24 cellular contexts compared by ENCODE assay signal in the genomic region with DNA sequence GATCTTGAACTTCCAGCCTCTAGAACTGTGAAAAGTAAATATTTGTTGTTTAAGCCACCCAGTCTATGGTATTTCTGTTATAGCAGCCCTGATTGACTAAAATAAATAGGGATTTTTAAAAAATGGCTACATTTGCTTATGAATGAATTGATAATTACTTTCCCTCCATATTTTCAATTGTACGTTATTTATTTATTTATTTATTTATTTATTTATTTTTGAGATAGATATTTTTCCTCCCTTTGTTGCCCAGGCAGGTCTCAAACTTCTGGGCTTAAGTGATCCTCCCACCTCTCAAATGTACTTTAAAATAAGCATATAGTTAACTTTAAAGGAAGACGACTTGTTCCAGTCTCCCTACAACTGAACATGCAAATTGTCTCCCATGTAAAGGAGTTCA.
A peak's percentile ranks its signal among the peaks of the same experiment; 100 is the strongest.
DNase-seq lines count a peak whose midpoint lies in the region; ATAC-seq, FAIRE-seq and TF ChIP-seq lines count a peak whose summit lies in the region.
"Had no signal": no experiment of that assay in that cellular context is flagged by ENCODE, and none has a peak within 500 bp of the region (broad histone marks: within the 10 kb centered on the region; RNA-seq: fewer than 3 reads in every experiment).

No MANE protein-coding gene starts in this region.

- no peaks in the 10 kb centered on the region for H3K36me3 ChIP-seq in HCT116 (ENCODE audit: control insufficient read depth in 1 of 2, insufficient read depth in 2 of 2, low read length in 2 of 2)
- H3K36me3 ChIP-seq in GM12878 (ENCODE audit: control insufficient read depth in 2 of 2, insufficient read depth in 2 of 2, low read length in 1 of 2): no peaks in the 10 kb centered on the region
- H3K36me3 ChIP-seq in esophagus muscularis mucosa: no peaks in the 10 kb centered on the region
- no peaks in the 10 kb centered on the region for H3K36me3 ChIP-seq in CD8-positive, alpha-beta T cell (ENCODE audit: insufficient read depth, low read length)
- H3K36me3 ChIP-seq: BLaER1 treated with 17β-estradiol and CSF1 and Interleukin-3, amounts not matched to agents 10 nM and 100 nM had no signal

- FAIRE-seq in A549 (lab: Jason Lieb, UNC) (no peak), GM12878 (lab: Jason Lieb, UNC) (peak; percentile 31)
- FAIRE-seq: GM12892, GM18507 had no signal

- BruUV-seq in HCT116 (replicated peaks; lab: Mats Ljungman, UMichigan): no TSS peak
- BruUV-seq in GM12878 (replicated peaks; lab: Mats Ljungman, UMichigan): no TSS peak

- H3K27me3 ChIP-seq in HCT116 (ENCODE audit: insufficient read depth, low read length) (no peaks in the 10 kb centered on the region), GM12878 (replicated peaks in 1 of 2; ENCODE audit: control insufficient read depth in 2 of 2, insufficient read depth in 2 of 2, low read length in 1 of 2) (no peaks in the 10 kb centered on the region), esophagus muscularis mucosa (peaks cover 0 to 45% (median 5%) of the 10 kb centered on the region in 4 donors)
- H3K27me3 ChIP-seq in CD8-positive, alpha-beta T cell (ENCODE audit: insufficient read depth, low read length): peaks cover 3% of the 10 kb centered on the region
- H3K27me3 ChIP-seq: BLaER1 treated with 17β-estradiol and CSF1 and Interleukin-3, amounts not matched to agents 10 nM and 100 nM had no signal

- no peaks in the 10 kb centered on the region for H3K9me2 ChIP-seq in HCT116 (ENCODE audit: insufficient read depth)

- H4K20me1 ChIP-seq in HCT116 (ENCODE audit: insufficient read depth) (no peaks in the 10 kb centered on the region), GM12878 (ENCODE audit: control insufficient read depth, insufficient read depth) (no peaks in the 10 kb centered on the region)
- H4K20me1 ChIP-seq: BLaER1 treated with 17β-estradiol and CSF1 and Interleukin-3, amounts not matched to agents 10 nM and 100 nM had no signal

- TF ChIP-seq EP300 in A549 (IDR thresholded peaks at IDR 0.05): no peak
- no peak for TF ChIP-seq EP300 in GM12878 (IDR thresholded peaks at IDR 0.05; ENCODE audit: borderline replicate concordance in 1 of 2, control insufficient read depth in 1 of 2, low read depth in 2 of 2, low read length in 2 of 2)
- TF ChIP-seq EP300 in esophagus muscularis mucosa (IDR thresholded peaks at IDR 0.05): no peak

- H3K79me2 ChIP-seq in HCT116 (ENCODE audit: insufficient read depth, low read length) (no peaks in the 10 kb centered on the region), GM12878 (ENCODE audit: control insufficient read depth, insufficient read depth, low read length) (no peaks in the 10 kb centered on the region)

- no peaks in the 10 kb centered on the region for H3K36me3 Mint-ChIP-seq in CD8-positive, alpha-beta T cell
- H3K36me3 Mint-ChIP-seq: CD8-positive, alpha-beta memory T cell had no signal

- 82% methylated on average over 2 of the region's 2 CpGs for WGBS in A549 (ENCODE audit: missing lambda C conversion rate)
- WGBS in GM12878 (ENCODE audit: insufficient coverage, insufficient replicate concordance, low lambda C conversion rate, missing lambda C conversion rate): 84% methylated on average over 2 of the region's 2 CpGs
- WGBS in esophagus muscularis mucosa: 85% methylated on average over 2 of the region's 2 CpGs

- H3K27ac ChIP-seq in A549: no peak overlapping the region
- no peak overlapping the region for H3K27ac ChIP-seq in HCT116 (ENCODE audit: low read depth, low read length)
- no peak overlapping the region for H3K27ac ChIP-seq in GM12878 (ENCODE audit: control insufficient read depth, insufficient read depth)
- no peak overlapping the region for H3K27ac ChIP-seq in esophagus muscularis mucosa (replicated peaks in 1 of 4)
- no peak overlapping the region for H3K27ac ChIP-seq in CD8-positive, alpha-beta T cell (ENCODE audit: low read depth, low read length)
- H3K27ac ChIP-seq: 22Rv1; BLaER1 treated with 17β-estradiol and CSF1 and Interleukin-3, amounts not matched to agents 10 nM and 100 nM; C4-2B had no signal

- POLR2A ChIA-PET in A549 (lab: Yijun Ruan, JAX): no interaction called here
- POLR2A ChIA-PET in HCT116 (lab: Charles Lee): no interaction called here
- POLR2A ChIA-PET in GM12878 (lab: Charles Lee): interaction anchor here (0.6 kb wide), 1 partner anchor 69 kb away, joined by 3 read pairs; no protein-coding TSS in a partner anchor
- POLR2A ChIA-PET in CD8-positive, alpha-beta T cell (lab: Charles Lee): interaction anchor here (0.7 kb wide), 1 partner anchor 288 kb away, joined by 3 read pairs; no protein-coding TSS in a partner anchor

- H3K9me3 Mint-ChIP-seq in CD8-positive, alpha-beta T cell: no peaks in the 10 kb centered on the region
- H3K9me3 Mint-ChIP-seq: CD4-positive, alpha-beta T cell had no signal

- H3K9ac ChIP-seq in HCT116 (ENCODE audit: low read length) (no peak overlapping the region), GM12878 (ENCODE audit: control insufficient read depth, insufficient read depth, low read length) (no peak overlapping the region)
- H3K9ac ChIP-seq: BLaER1 treated with 17β-estradiol and CSF1 and Interleukin-3, amounts not matched to agents 10 nM and 100 nM had no signal

- H3K9me3 ChIP-seq in A549 (no peaks in the 10 kb centered on the region), HCT116 (ENCODE audit: control insufficient read depth in 1 of 2, insufficient read depth in 1 of 2, low read depth in 1 of 2, low read length in 2 of 2) (no peaks in the 10 kb centered on the region), GM12878 (replicated peaks; ENCODE audit: control insufficient read depth, insufficient read depth, low read length) (no peaks in the 10 kb centered on the region), esophagus muscularis mucosa (no peaks in the 10 kb centered on the region)
- H3K9me3 ChIP-seq in CD8-positive, alpha-beta T cell (ENCODE audit: low read length): no peaks in the 10 kb centered on the region

- H3K4me2 ChIP-seq in A549 (no peak overlapping the region), HCT116 (ENCODE audit: low read length) (no peak overlapping the region), GM12878 (ENCODE audit: control insufficient read depth, insufficient read depth) (no peak overlapping the region)
- H3K4me2 ChIP-seq: BLaER1 treated with 17β-estradiol and CSF1 and Interleukin-3, amounts not matched to agents 10 nM and 100 nM had no signal

- no peak for TF ChIP-seq RAD21 in A549 (conservative IDR thresholded peaks at IDR 0.05 in 1 of 2, IDR thresholded peaks at IDR 0.05 in 1 of 2)
- no peak for TF ChIP-seq RAD21 in HCT116 (IDR thresholded peaks at IDR 0.05; ENCODE audit: low read depth)
- TF ChIP-seq RAD21 in GM12878 (IDR thresholded peaks at IDR 0.05; ENCODE audit: insufficient read depth, low read depth, low read length): no peak

- no peak for DNase-seq in A549 (ENCODE audit: low read depth in 1 of 2, low spot score in 1 of 2)
- no peak for DNase-seq in HCT116 (ENCODE audit: low read depth, low spot score)
- DNase-seq in GM12878 (ENCODE audit: low read depth, low spot score): no peak
- DNase-seq in esophagus muscularis mucosa (ENCODE audit: extremely low spot score): peak; percentile 4
- no peak for DNase-seq in CD8-positive, alpha-beta T cell
- DNase-seq in NCI-H2029 treated with DMSO at 0.1 percent for 48 hours (lab: John Stamatoyannopoulos, UW): no peak
- DNase-seq in occipital lobe (lab: John Stamatoyannopoulos, UW): no peak
- DNase-seq: ACHN; CD4-positive, alpha-beta T cell; CD8-positive, alpha-beta memory T cell; COR-L47; DMS 273 treated with DMSO at 0.1 percent for 48 hours; DMS153; DMS53; DMS79; DND-41; EL; GF-D8 had no signal

- H3K27me3 Mint-ChIP-seq in CD8-positive, alpha-beta T cell (ENCODE audit: low read depth): peaks cover 15% of the 10 kb centered on the region

- H3K4me1 Mint-ChIP-seq in CD8-positive, alpha-beta T cell (ENCODE audit: low read depth): no peaks in the 10 kb centered on the region
- H3K4me1 Mint-ChIP-seq: CD8-positive, alpha-beta memory T cell had no signal

- no peaks in the 10 kb centered on the region for H3K4me1 ChIP-seq in A549
- H3K4me1 ChIP-seq in HCT116 (ENCODE audit: control insufficient read depth in 1 of 2, insufficient read depth in 2 of 2, low read length in 2 of 2): peaks cover 0 to 5% of the 10 kb centered on the region in 2 experiments; a peak in 2 of 4 replicates
- H3K4me1 ChIP-seq in GM12878 (ENCODE audit: control insufficient read depth, insufficient read depth, low read length): no peaks in the 10 kb centered on the region
- H3K4me1 ChIP-seq in esophagus muscularis mucosa: no peaks in the 10 kb centered on the region
- no peaks in the 10 kb centered on the region for H3K4me1 ChIP-seq in CD8-positive, alpha-beta T cell (ENCODE audit: insufficient read depth, low read length)
- H3K4me1 ChIP-seq: BLaER1 treated with 17β-estradiol and CSF1 and Interleukin-3, amounts not matched to agents 10 nM and 100 nM had no signal

- H2AFZ ChIP-seq in HCT116 (ENCODE audit: low read depth, low read length, poor library complexity, severe bottlenecking): peak overlapping the region; percentile 54
- H2AFZ ChIP-seq in GM12878 (ENCODE audit: control insufficient read depth, low read depth, low read length): no peak overlapping the region

- no peak overlapping the region for H3K27ac Mint-ChIP-seq in CD8-positive, alpha-beta T cell
- H3K27ac Mint-ChIP-seq: CD4-positive, alpha-beta T cell; CD8-positive, alpha-beta memory T cell had no signal

- RAD21 ChIA-PET in HCT116 (lab: Charles Lee; ENCODE audit: low non-redundant PET in 1 of 2, low total read pairs in 2 of 2, uncharacterized antibody in 2 of 2, unreplicated experiment in 2 of 2): no interaction called here
- RAD21 ChIA-PET in GM12878 (lab: Charles Lee; ENCODE audit: unreplicated experiment): no interaction called here

- SMC1A ChIA-PET in GM12878 (lab: Charles Lee; ENCODE audit: uncharacterized antibody, unreplicated experiment): no interaction called here

- in situ Hi-C loops in GM12878 (cut with MboI): no loop called here

- no peak for ATAC-seq in A549
- no peak for ATAC-seq in HCT116
- no peak for ATAC-seq in GM12878
- ATAC-seq in CD8-positive, alpha-beta T cell: no peak
- no peak for ATAC-seq in HG03175 (IDR thresholded peaks at IDR 0.05; ENCODE audit: unreplicated experiment)

- CTCF ChIA-PET in A549 (lab: Yijun Ruan, JAX) (interaction anchor here (0.6 kb wide), 1 partner anchor 11 kb away, joined by 4 read pairs; no protein-coding TSS in a partner anchor), HCT116 (lab: Charles Lee) (no interaction called here), GM12878 (lab: Yijun Ruan, JAX) (no interaction called here)
- CTCF ChIA-PET in CD8-positive, alpha-beta T cell (lab: Charles Lee): no interaction called here

- no peak overlapping the region for H3K4me3 Mint-ChIP-seq in CD8-positive, alpha-beta T cell
- H3K4me3 Mint-ChIP-seq: CD4-positive, alpha-beta T cell; CD8-positive, alpha-beta memory T cell had no signal

- TF ChIP-seq POLR2A in A549 (IDR thresholded peaks at IDR 0.05; ENCODE audit: low read length) (no peak), HCT116 (IDR thresholded peaks at IDR 0.05; ENCODE audit: borderline replicate concordance, extremely low read depth, insufficient read depth, insufficient read length) (no peak), GM12878 (IDR thresholded peaks at IDR 0.05; ENCODE audit: low read depth, low read length) (no peak), esophagus muscularis mucosa (IDR thresholded peaks at IDR 0.05; ENCODE audit: low read depth) (no peak)

- TF ChIP-seq CTCF in A549 (IDR thresholded peaks at IDR 0.05) (no peak), HCT116 (IDR thresholded peaks at IDR 0.05 in 2 of 3, conservative IDR thresholded peaks at IDR 0.05 in 1 of 3; ENCODE audit: borderline replicate concordance in 1 of 3, insufficient read depth in 1 of 3, low read depth in 2 of 3, low read length in 2 of 3) (no peak), GM12878 (IDR thresholded peaks at IDR 0.05 in 2 of 3, conservative IDR thresholded peaks at IDR 0.05 in 1 of 3; ENCODE audit: control insufficient read depth in 2 of 3, extremely low read depth in 1 of 3, insufficient read depth in 1 of 3, low read depth in 3 of 3, low read length in 3 of 3) (no peak), esophagus muscularis mucosa (IDR thresholded peaks at IDR 0.05) (no peak)
- no peak for TF ChIP-seq CTCF in CD8-positive, alpha-beta T cell (IDR thresholded peaks at IDR 0.05)

- intact Hi-C loops in HCT116 (cut with micrococcal nuclease): no loop called here
- intact Hi-C loops in GM12878 (cut with micrococcal nuclease; ENCODE audit: unreplicated experiment): no loop called here
- intact Hi-C loops in esophagus muscularis mucosa (cut with DNase I): no loop called here
- intact Hi-C loops in CD8-positive, alpha-beta T cell (cut with DNase I, micrococcal nuclease): no loop called here

- H3K4me3 ChIP-seq in A549 (no peak overlapping the region), HCT116 (replicated peaks in 1 of 2; ENCODE audit: low read depth in 1 of 2, low read length in 2 of 2) (no peak overlapping the region), GM12878 (no peak overlapping the region), esophagus muscularis mucosa (no peak overlapping the region)
- H3K4me3 ChIP-seq in CD8-positive, alpha-beta T cell (ENCODE audit: low read depth, low read length): no peak overlapping the region
- H3K4me3 ChIP-seq: BLaER1 treated with 17β-estradiol and CSF1 and Interleukin-3, amounts not matched to agents 10 nM and 100 nM had no signal

Comparison
In these comparisons a context has a peak if more than half of its experiments do, and no peak if none do; other contexts are left out.
1. POLR2A ChIA-PET loops: an anchor here in GM12878 (0.6 kb wide) and CD8-positive, alpha-beta T cell (0.7 kb wide); none called in A549 and HCT116.